In the genomic region with DNA sequence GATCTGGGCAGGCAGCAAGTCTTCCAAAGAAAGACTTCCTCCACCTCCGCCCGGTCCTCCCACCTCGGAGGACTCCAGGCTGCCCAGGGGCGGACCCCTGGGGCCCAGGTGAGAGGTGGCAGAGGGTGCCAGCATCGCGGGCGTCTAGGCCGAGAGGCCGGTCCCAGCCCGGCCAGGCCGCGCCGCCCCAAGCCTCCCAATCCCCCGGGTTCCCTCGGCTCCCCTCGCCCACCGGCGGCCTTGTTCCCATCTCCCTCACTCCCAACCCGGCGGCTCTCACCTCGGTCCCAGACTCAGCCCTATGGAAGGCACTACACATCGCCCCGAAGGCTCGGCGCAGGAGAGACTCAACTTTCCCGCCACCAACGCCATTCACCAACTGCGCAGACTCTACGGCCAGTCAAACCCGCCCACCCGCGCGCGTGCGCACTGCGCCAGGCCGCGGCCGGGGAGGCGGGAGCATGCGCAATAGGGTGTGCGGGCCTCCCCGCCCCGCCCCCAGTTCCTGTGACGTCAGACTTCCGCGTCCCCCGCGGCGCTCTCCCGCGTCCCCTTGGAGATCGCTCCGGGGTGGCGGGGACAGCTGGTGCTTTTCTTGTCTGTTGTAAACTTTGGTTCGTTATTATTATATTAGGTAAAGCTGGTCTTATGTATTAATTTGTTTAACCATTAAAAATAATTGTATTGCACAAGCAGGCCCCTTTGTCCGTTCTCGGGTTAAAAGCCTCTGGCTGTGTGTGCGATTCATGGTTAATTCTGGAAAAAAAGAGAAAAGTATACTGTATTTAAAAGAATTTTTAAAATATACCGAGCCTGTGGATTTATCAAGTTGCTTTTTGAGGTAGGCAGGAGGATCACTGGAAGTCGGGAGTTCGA, we compare ENCODE assay signal across 1 cellular context.
TF ChIP-seq lines count a peak whose summit lies in the region.

Gene XRCC2, minus strand, starts transcription at position 381 of the 876 bp plus-strand sequence. Its CDS starts 62 bp downstream, at position 319.

TF ChIP-seq in K562, 482 proteins besides CTCF, POLR2A, EP300 and RAD21 (continued from another document and continues in another):
- TF ChIP-seq ZNF407 (IDR thresholded peaks at IDR 0.05; ENCODE audit: low read depth): no peak
- no peak for TF ChIP-seq WHSC1 (IDR thresholded peaks at IDR 0.05; ENCODE audit: low read length)
- no peak; the same call in 1 of the 2 replicates for TF ChIP-seq RFX5 (IDR thresholded peaks at IDR 0.05; ENCODE audit: low read depth, low read length)
- TF ChIP-seq TCF7 (IDR thresholded peaks at IDR 0.05; ENCODE audit: borderline replicate concordance): no peak; the same call in 1 of the 2 replicates
- no peak for TF ChIP-seq ZNF445 (CRISPR knock-in tag; IDR thresholded peaks at IDR 0.05; ENCODE audit: low read depth)
- TF ChIP-seq PTRF (tag; IDR thresholded peaks at IDR 0.05): no peak
- TF ChIP-seq ZNF239 (CRISPR knock-in tag; IDR thresholded peaks at IDR 0.05): no peak
- peak; percentile 71; the same call in 1 of the 2 replicates for TF ChIP-seq KHSRP (IDR thresholded peaks at IDR 0.05)
- 0 out of 2 replicates have a peak, but pooled peaks have one; percentile 41 for TF ChIP-seq SNIP1 (IDR thresholded peaks at IDR 0.05; ENCODE audit: low read depth)
- peak; percentile 95 for TF ChIP-seq SUPT5H (IDR thresholded peaks at IDR 0.05)
- 0 out of 2 replicates have a peak, but pooled peaks have one; percentile 55 for TF ChIP-seq TOE1 (IDR thresholded peaks at IDR 0.05; ENCODE audit: borderline replicate concordance)
- TF ChIP-seq TOE1 (CRISPR knock-in tag; IDR thresholded peaks at IDR 0.05; ENCODE audit: borderline replicate concordance, low read depth): no peak
- TF ChIP-seq ZNF644 (tag; IDR thresholded peaks at IDR 0.05; ENCODE audit: low read depth): 0 out of 2 replicates have a peak, but pooled peaks have one; percentile 28
- no peak for TF ChIP-seq ZFP30 (CRISPR knock-in tag; IDR thresholded peaks at IDR 0.05; ENCODE audit: borderline replicate concordance)
- peak; percentile 36; the same call in 1 of the 2 replicates for TF ChIP-seq NCOA6 (IDR thresholded peaks at IDR 0.05)
- TF ChIP-seq ASH1L (IDR thresholded peaks at IDR 0.05; ENCODE audit: borderline replicate concordance, low read depth, partially characterized antibody): peak; percentile 42
- TF ChIP-seq NFIX (CRISPR knock-in tag; IDR thresholded peaks at IDR 0.05; ENCODE audit: low read depth): no peak
- no peak for TF ChIP-seq HDAC6 (IDR thresholded peaks at IDR 0.05; ENCODE audit: low read depth, low read length)
- TF ChIP-seq ZNF699 (CRISPR knock-in tag; IDR thresholded peaks at IDR 0.05; ENCODE audit: insufficient replicate concordance): no peak
- TF ChIP-seq BRCA1 (IDR thresholded peaks at IDR 0.05): no peak
- no peak for TF ChIP-seq BRCA1 (CRISPR knock-in tag; IDR thresholded peaks at IDR 0.05)
- TF ChIP-seq ZNF124 (CRISPR knock-in tag; IDR thresholded peaks at IDR 0.05): no peak
- no peak for TF ChIP-seq TFAM (CRISPR knock-in tag; conservative IDR thresholded peaks at IDR 0.05)
- TF ChIP-seq ZNF197 (CRISPR knock-in tag; IDR thresholded peaks at IDR 0.05; ENCODE audit: low read depth): peak; percentile 77; the same call in 1 of the 2 replicates
- TF ChIP-seq ZNF431 (CRISPR knock-in tag; IDR thresholded peaks at IDR 0.05): no peak
- no peak for TF ChIP-seq XRCC3 (IDR thresholded peaks at IDR 0.05)
- 0 out of 2 replicates have a peak, but pooled peaks have one; percentile 38 for TF ChIP-seq JUNB (CRISPR knock-in tag; conservative IDR thresholded peaks at IDR 0.05)
- TF ChIP-seq PKNOX1 (IDR thresholded peaks at IDR 0.05): peak; percentile 39; the same call in 1 of the 2 replicates
- TF ChIP-seq RB1 (IDR thresholded peaks at IDR 0.05; ENCODE audit: low read depth): peak; percentile 97
- no peak for TF ChIP-seq MCM3 (IDR thresholded peaks at IDR 0.05)
- TF ChIP-seq RBM39 (optimal IDR thresholded peaks at IDR 0.05; ENCODE audit: low read depth, low read length): no peak
- TF ChIP-seq HOMEZ (CRISPR knock-in tag; IDR thresholded peaks at IDR 0.05): no peak
- TF ChIP-seq HNRNPLL (IDR thresholded peaks at IDR 0.05; ENCODE audit: low read depth, low read length, poor library complexity, severe bottlenecking): peak; percentile 93
- TF ChIP-seq, protein P1, sequence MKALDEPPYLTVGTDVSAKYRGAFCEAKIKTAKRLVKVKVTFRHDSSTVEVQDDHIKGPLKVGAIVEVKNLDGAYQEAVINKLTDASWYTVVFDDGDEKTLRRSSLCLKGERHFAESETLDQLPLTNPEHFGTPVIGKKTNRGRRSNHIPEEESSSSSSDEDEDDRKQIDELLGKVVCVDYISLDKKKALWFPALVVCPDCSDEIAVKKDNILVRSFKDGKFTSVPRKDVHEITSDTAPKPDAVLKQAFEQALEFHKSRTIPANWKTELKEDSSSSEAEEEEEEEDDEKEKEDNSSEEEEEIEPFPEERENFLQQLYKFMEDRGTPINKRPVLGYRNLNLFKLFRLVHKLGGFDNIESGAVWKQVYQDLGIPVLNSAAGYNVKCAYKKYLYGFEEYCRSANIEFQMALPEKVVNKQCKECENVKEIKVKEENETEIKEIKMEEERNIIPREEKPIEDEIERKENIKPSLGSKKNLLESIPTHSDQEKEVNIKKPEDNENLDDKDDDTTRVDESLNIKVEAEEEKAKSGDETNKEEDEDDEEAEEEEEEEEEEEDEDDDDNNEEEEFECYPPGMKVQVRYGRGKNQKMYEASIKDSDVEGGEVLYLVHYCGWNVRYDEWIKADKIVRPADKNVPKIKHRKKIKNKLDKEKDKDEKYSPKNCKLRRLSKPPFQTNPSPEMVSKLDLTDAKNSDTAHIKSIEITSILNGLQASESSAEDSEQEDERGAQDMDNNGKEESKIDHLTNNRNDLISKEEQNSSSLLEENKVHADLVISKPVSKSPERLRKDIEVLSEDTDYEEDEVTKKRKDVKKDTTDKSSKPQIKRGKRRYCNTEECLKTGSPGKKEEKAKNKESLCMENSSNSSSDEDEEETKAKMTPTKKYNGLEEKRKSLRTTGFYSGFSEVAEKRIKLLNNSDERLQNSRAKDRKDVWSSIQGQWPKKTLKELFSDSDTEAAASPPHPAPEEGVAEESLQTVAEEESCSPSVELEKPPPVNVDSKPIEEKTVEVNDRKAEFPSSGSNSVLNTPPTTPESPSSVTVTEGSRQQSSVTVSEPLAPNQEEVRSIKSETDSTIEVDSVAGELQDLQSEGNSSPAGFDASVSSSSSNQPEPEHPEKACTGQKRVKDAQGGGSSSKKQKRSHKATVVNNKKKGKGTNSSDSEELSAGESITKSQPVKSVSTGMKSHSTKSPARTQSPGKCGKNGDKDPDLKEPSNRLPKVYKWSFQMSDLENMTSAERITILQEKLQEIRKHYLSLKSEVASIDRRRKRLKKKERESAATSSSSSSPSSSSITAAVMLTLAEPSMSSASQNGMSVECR (CRISPR knock-in tag; IDR thresholded peaks at IDR 0.05): peak; percentile 92
- no peak for TF ChIP-seq NELFE (IDR thresholded peaks at IDR 0.05; ENCODE audit: insufficient read depth, insufficient read length)
- TF ChIP-seq, protein P2, sequence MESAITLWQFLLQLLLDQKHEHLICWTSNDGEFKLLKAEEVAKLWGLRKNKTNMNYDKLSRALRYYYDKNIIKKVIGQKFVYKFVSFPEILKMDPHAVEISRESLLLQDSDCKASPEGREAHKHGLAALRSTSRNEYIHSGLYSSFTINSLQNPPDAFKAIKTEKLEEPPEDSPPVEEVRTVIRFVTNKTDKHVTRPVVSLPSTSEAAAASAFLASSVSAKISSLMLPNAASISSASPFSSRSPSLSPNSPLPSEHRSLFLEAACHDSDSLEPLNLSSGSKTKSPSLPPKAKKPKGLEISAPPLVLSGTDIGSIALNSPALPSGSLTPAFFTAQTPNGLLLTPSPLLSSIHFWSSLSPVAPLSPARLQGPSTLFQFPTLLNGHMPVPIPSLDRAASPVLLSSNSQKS (CRISPR knock-in tag; IDR thresholded peaks at IDR 0.05): no peak
- TF ChIP-seq ZSCAN32 (CRISPR knock-in tag; IDR thresholded peaks at IDR 0.05): no peak
- TF ChIP-seq ZNF217 (CRISPR knock-in tag; IDR thresholded peaks at IDR 0.05): no peak
- no peak for TF ChIP-seq ZNF253 (CRISPR knock-in tag; conservative IDR thresholded peaks at IDR 0.05)
- TF ChIP-seq ZBTB34 (CRISPR knock-in tag; IDR thresholded peaks at IDR 0.05): no peak
- TF ChIP-seq SRF (CRISPR knock-in tag; IDR thresholded peaks at IDR 0.05): peak in 1 of 2 experiments; percentile 41; a peak in 1 of 4 replicates
- TF ChIP-seq ARNT (IDR thresholded peaks at IDR 0.05): peak; percentile 29 to 54; a peak in 1 of 4 replicates
